ENCODE assay signal across 19 cellular contexts in genomic region chr21:31879911-31880310, GRCh38. TPM values are rescaled to one million over a fixed set of nuclear protein-coding genes. Genes with fewer than 3 reads are reported as not detected.
DNase-seq lines count a peak whose midpoint lies in the region; ATAC-seq and TF ChIP-seq lines count a peak whose summit lies in the region.
"Had no signal": no experiment of that assay in that cellular context is flagged by ENCODE, and none has a peak within 500 bp of the region (broad histone marks: within the 10 kb centered on the region; RNA-seq: fewer than 3 reads in every experiment).

No MANE protein-coding gene starts in this region.

- peak; percentile 4 for DNase-seq in Karpas-422
- peak; percentile 5 for DNase-seq in NCI-H69 (lab: John Stamatoyannopoulos, UW)
- no peak for DNase-seq in caudate nucleus (lab: John Stamatoyannopoulos, UW)
- no peak for DNase-seq in nephron progenitor cell
- DNase-seq in ovary = no peak
- no peak for DNase-seq in SKM-1 treated with dmso at 0.1 percent for 144 hours (lab: John Stamatoyannopoulos, UW; ENCODE audit: unreplicated experiment)
- no peak for DNase-seq in SHP77 (lab: John Stamatoyannopoulos, UW)
- DNase-seq: DMS53, GDM1, IMR-90, NCI-H1105, NCI-H2029 treated with DMSO at 0.1 percent for 48 hours, Peyer's patch had no signal

- H3K9me3 ChIP-seq in Karpas-422 (ENCODE audit: low read length) (no peaks in the 10 kb centered on the region), ovary (no peaks in the 10 kb centered on the region)
- H3K9me3 ChIP-seq: A549, Peyer's patch had no signal

- no peaks in the 10 kb centered on the region for H4K20me1 ChIP-seq in Karpas-422 (ENCODE audit: insufficient read depth, low read depth, low read length)

- no peak overlapping the region for H3K4me2 ChIP-seq in Karpas-422 (ENCODE audit: low read depth, low read length, poor library complexity, severe bottlenecking)
- H3K4me2 ChIP-seq: A549, KMS-11 had no signal

- H3K36me3 ChIP-seq in Karpas-422 (ENCODE audit: insufficient read depth, low read length) (no peaks in the 10 kb centered on the region), ovary (no peaks in the 10 kb centered on the region)
- H3K36me3 ChIP-seq: Peyer's patch had no signal

- TF ChIP-seq EP300 in ovary (IDR thresholded peaks at IDR 0.05) = no peak

- H3K27ac Mint-ChIP-seq in nephron progenitor cell = peak overlapping the region; percentile 56
- H3K27ac Mint-ChIP-seq: B cell, CD14-positive monocyte had no signal

- TF ChIP-seq CTCF in nephron progenitor cell (IDR thresholded peaks at IDR 0.05) = no peak
- TF ChIP-seq CTCF in ovary (IDR thresholded peaks at IDR 0.05) = no peak

- H3K36me3 Mint-ChIP-seq in nephron progenitor cell (ENCODE audit: low read depth) = peaks cover 49% of the 10 kb centered on the region
- H3K36me3 Mint-ChIP-seq: CD14-positive monocyte had no signal

- no peak overlapping the region for H3K4me3 Mint-ChIP-seq in nephron progenitor cell
- H3K4me3 Mint-ChIP-seq: B cell had no signal

- H3K27me3 ChIP-seq in Karpas-422 (ENCODE audit: low read length) (no peaks in the 10 kb centered on the region), ovary (no peaks in the 10 kb centered on the region)
- H3K27me3 ChIP-seq: Peyer's patch, SJSA1 had no signal

- no peak overlapping the region for H2AFZ ChIP-seq in Karpas-422 (ENCODE audit: low read length)

- no peak for TF ChIP-seq POLR2A in ovary (IDR thresholded peaks at IDR 0.05)

- H3K4me3 ChIP-seq in Karpas-422 (ENCODE audit: low read length) (no peak overlapping the region), ovary (no peak overlapping the region)
- H3K4me3 ChIP-seq: A549, Peyer's patch, SJSA1 had no signal

- no peaks in the 10 kb centered on the region for H3K79me2 ChIP-seq in Karpas-422 (ENCODE audit: low read length)

- peaks cover 23% of the 10 kb centered on the region for H3K9me3 Mint-ChIP-seq in nephron progenitor cell

- no peak overlapping the region for H3K27ac ChIP-seq in Karpas-422 (ENCODE audit: low read length)
- H3K27ac ChIP-seq in caudate nucleus (ENCODE audit: low read depth, low read length) = peak overlapping the region; percentile 15
- no peak overlapping the region for H3K27ac ChIP-seq in ovary
- H3K27ac ChIP-seq: A549, KMS-11, Peyer's patch, SJSA1 had no signal

- H3K4me1 ChIP-seq in Karpas-422 (ENCODE audit: low read length) = no peaks in the 10 kb centered on the region
- no peaks in the 10 kb centered on the region for H3K4me1 ChIP-seq in ovary (ENCODE audit: insufficient read depth)
- H3K4me1 ChIP-seq: A549 had no signal

- H3K27me3 Mint-ChIP-seq in nephron progenitor cell (ENCODE audit: low read depth, poor library complexity) = peaks cover 5% of the 10 kb centered on the region

- no peaks in the 10 kb centered on the region for H3K9me2 ChIP-seq in Karpas-422 (replicated peaks; ENCODE audit: insufficient read depth, low read length)

- H3K4me1 Mint-ChIP-seq in nephron progenitor cell = peaks cover 63% of the 10 kb centered on the region
- H3K4me1 Mint-ChIP-seq: B cell, CD14-positive monocyte had no signal

- no peak overlapping the region for H3K9ac ChIP-seq in Karpas-422 (ENCODE audit: low read length)
- H3K9ac ChIP-seq: KMS-11 had no signal

- WGBS in ovary, 3 donors = 78 to 80% (median 79%) methylated on average over 7 of the region's 7 CpGs

- ATAC-seq in GM18517 (IDR thresholded peaks at IDR 0.05; ENCODE audit: unreplicated experiment) = no peak
- ATAC-seq: A549 had no signal

- intact Hi-C loops in ovary (cut with DNase I) = no loop called here

RNA-seq across cellular contexts. Expression of gene HUNK, which starts 7.1 kb away (rescaled TPM):
- total RNA-seq in Karpas-422 (2014; rRNA removed; shearing (Covaris generic); ENCODE audit: low replicate concordance) = not detected in 2 replicates
- 1 to 10 TPM in 4 of 7 donors, under 1 TPM in 3; under 0.01 to 4.9 (median 1.6) TPM for total RNA-seq in ovary
- 1 to 10 TPM in 1 of 2 donors, under 1 TPM in 1; 0.38 to 1.8 TPM for polyA plus RNA-seq in ovary
- polyA plus RNA-seq: CD14-positive monocyte had no signal

Comparison
In these comparisons a context has a peak if more than half of its experiments do, and no peak if none do; other contexts are left out.
1. DNase-seq: peak in Karpas-422 (single experiment) and NCI-H69 (single experiment); none in caudate nucleus (0 of 61), nephron progenitor cell (single experiment), ovary (0 of 5), SKM-1 treated with dmso at 0.1 percent for 144 hours (single experiment) and SHP77 (0 of 2).